Comparison of ENCODE assay signal across 11 cellular contexts in the genomic region with DNA sequence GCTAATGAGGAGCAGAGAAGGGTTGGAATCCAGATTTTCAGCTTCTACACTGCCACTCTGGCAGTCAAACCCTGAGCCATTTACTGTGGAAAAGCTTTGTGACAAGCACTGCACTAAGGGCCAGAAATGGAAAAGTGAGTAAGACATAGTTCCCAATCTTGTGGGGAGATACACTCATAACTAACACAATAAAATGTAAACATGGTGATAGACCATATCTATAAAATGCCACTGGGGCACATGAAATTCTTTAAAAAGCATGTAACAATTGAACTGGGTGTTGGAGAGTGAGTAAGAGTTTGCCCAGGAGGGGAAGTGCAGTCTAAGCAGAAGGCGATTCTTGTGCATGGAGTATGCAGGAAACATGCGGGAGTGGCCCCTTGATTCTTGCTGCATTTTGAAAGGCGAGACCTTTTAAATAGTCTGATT. TPM values are rescaled to one million over a fixed set of nuclear protein-coding genes. Genes with fewer than 3 reads are reported as not detected.
A peak's percentile ranks its signal among the peaks of the same experiment; 100 is the strongest.
DNase-seq lines count a peak whose midpoint lies in the region; ATAC-seq and TF ChIP-seq lines count a peak whose summit lies in the region.
"Had no signal": no experiment of that assay in that cellular context is flagged by ENCODE, and none has a peak within 500 bp of the region (broad histone marks: within the 10 kb centered on the region; RNA-seq: fewer than 3 reads in every experiment).

No MANE protein-coding gene starts in this region.

- ATAC-seq in HG03378 (IDR thresholded peaks at IDR 0.05; ENCODE audit: unreplicated experiment), result no peak
- ATAC-seq: activated CD8-positive, alpha-beta memory T cell treated with anti-CD3 and anti-CD28 coated beads, Interleukin-2, amount 10 ng/mL, durations not matched to agents 7 days and 5 days; effector memory CD8-positive, alpha-beta T cell had no signal

- no peaks in the 10 kb centered on the region for H3K9me3 ChIP-seq in skeletal muscle satellite cell (replicated peaks; ENCODE audit: low read length)
- no peaks in the 10 kb centered on the region; the same call in 1 of the 2 replicates for H3K9me3 ChIP-seq in BE2C

- peaks cover 26% of the 10 kb centered on the region for H3K4me1 ChIP-seq in skeletal muscle satellite cell (ENCODE audit: control insufficient read depth, insufficient read depth, low read length)
- H3K4me1 ChIP-seq in BE2C, result no peaks in the 10 kb centered on the region

- DNase-seq in H4 (ENCODE audit: low spot score) (peak; percentile 71), RPMI7951 (ENCODE audit: low read depth) (peak; percentile 66), epithelial cell of prostate (ENCODE audit: low read depth, low spot score) (peak; percentile 66), BE2C (no peak), GDM1 (lab: John Stamatoyannopoulos, UW) (no peak)
- DNase-seq: activated CD8-positive, alpha-beta memory T cell treated with anti-CD3 and anti-CD28 coated beads, Interleukin-2, amount 10 ng/mL, durations not matched to agents 7 days and 5 days; effector memory CD8-positive, alpha-beta T cell; MM.1S had no signal

- peak overlapping the region; percentile 78 for H3K9ac ChIP-seq in skeletal muscle satellite cell (ENCODE audit: low read depth, low read length)

- peak overlapping the region; percentile 48 for H3K4me2 ChIP-seq in skeletal muscle satellite cell (ENCODE audit: low read length)

- no peaks in the 10 kb centered on the region for H3K36me3 ChIP-seq in skeletal muscle satellite cell (ENCODE audit: insufficient read depth, low read length)
- H3K36me3 ChIP-seq in BE2C, result no peaks in the 10 kb centered on the region

- H3K27ac ChIP-seq in epithelial cell of prostate, result peak overlapping the region; percentile 91

- H3K4me3 ChIP-seq in skeletal muscle satellite cell (ENCODE audit: low read length) (no peak overlapping the region), BE2C (ENCODE audit: low read depth, low read length) (no peak overlapping the region)

- H3K27me3 ChIP-seq in skeletal muscle satellite cell (ENCODE audit: control insufficient read depth, insufficient read depth, low read length) (no peaks in the 10 kb centered on the region), BE2C (peaks cover 5% of the 10 kb centered on the region)

- no peak for TF ChIP-seq CTCF in BE2C (IDR thresholded peaks at IDR 0.05; ENCODE audit: low read depth, low read length)

RNA-seq across cellular contexts. Expression of gene ANXA5, which starts 32.0 kb away (rescaled TPM):
- total RNA-seq in H4 (2014; rRNA removed; shearing (Covaris generic)), result 734 and 836 TPM in 2 replicates
- 393 and 478 TPM in 2 replicates for total RNA-seq in RPMI7951 (2014; rRNA removed; shearing (Covaris generic))
- 1,097 and 1,175 TPM in 2 replicates for total RNA-seq in skeletal muscle satellite cell (2012; rRNA removed)
- 58.4 TPM for polyA plus RNA-seq in BE2C (2012; ENCODE audit: insufficient read depth, insufficient read length, low read depth)

RNA-seq across cellular contexts. Expression of gene SMIM43, which starts 36.2 kb away (rescaled TPM):
- total RNA-seq in H4 (2014; rRNA removed; shearing (Covaris generic)), result not detected in 2 replicates
- total RNA-seq in RPMI7951 (2014; rRNA removed; shearing (Covaris generic)), result not detected in 2 replicates
- not detected in 2 replicates for total RNA-seq in skeletal muscle satellite cell (2012; rRNA removed)
- not detected for polyA plus RNA-seq in BE2C (2012; ENCODE audit: insufficient read depth, insufficient read length, low read depth)
- total RNA-seq: posterior vena cava had no signal

Comparison
In these comparisons a context has a peak if more than half of its experiments do, and no peak if none do; other contexts are left out.
1. DNase-seq: peak in H4 (single experiment), RPMI7951 (single experiment) and epithelial cell of prostate (single experiment); none in BE2C (single experiment) and GDM1 (single experiment).